8 cellular contexts compared by ENCODE assay signal in the genomic region with DNA sequence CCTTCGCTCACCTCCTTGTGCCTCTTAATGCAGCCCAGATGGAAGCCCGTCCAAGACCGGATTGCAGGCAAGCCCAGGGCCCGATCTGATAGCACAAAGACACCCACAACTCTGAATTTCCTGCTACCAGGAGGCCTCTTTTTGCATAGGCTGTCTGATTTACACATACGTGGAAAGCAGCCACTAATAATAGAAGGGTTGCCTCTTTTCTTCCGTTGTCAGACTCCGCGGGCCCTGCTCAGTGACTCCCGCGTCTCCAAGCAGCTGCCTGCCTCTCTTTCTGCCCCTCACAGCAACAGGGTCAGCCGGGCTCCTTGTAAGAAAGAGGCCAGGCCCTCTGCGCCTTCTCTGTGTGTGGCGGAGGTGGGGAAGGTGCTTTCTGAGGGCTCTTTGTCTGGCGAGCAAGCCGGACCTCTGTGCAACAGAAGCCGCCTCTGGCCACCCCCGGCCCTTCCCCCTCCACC. TPM values are rescaled to one million over a fixed set of nuclear protein-coding genes. Genes with fewer than 3 reads are reported as not detected.
DNase-seq lines count a peak whose midpoint lies in the region; ATAC-seq and TF ChIP-seq lines count a peak whose summit lies in the region.

No MANE protein-coding gene starts in this region.

- peaks cover 1% of the 10 kb centered on the region for H3K4me1 ChIP-seq in endodermal cell (ENCODE audit: control insufficient read depth, insufficient read depth, low read length)

- peaks cover 58% of the 10 kb centered on the region for H3K27me3 Mint-ChIP-seq in endodermal cell (ENCODE audit: insufficient read depth)

- H3K4me3 ChIP-seq in endodermal cell (ENCODE audit: low read length), result no peak overlapping the region

- H3K36me3 Mint-ChIP-seq in endodermal cell (ENCODE audit: low read depth), result no peaks in the 10 kb centered on the region

- peaks cover 14% of the 10 kb centered on the region for H3K27me3 ChIP-seq in endodermal cell (ENCODE audit: control insufficient read depth, insufficient read depth, low read length, poor library complexity, severe bottlenecking)

- no peak for TF ChIP-seq CTCF in endodermal cell (conservative IDR thresholded peaks at IDR 0.05)

- no peak overlapping the region for H3K9ac ChIP-seq in endodermal cell (ENCODE audit: extremely low read depth, low read length, poor library complexity, severe bottlenecking)

- 0 out of 2 replicates have a peak, but pooled peaks have one; percentile 31 for TF ChIP-seq POLR2A in Raji (IDR thresholded peaks at IDR 0.05; ENCODE audit: insufficient read depth, low read depth, low read length)

- WGBS in endodermal cell (ENCODE audit: insufficient coverage in 1 of 2, insufficient read length in 1 of 2), 2 experiments, result 58 to 70% methylated on average over 12 to 16 of the region's 17 CpGs

- peak overlapping the region; percentile 87 for H3K27ac ChIP-seq in endodermal cell (ENCODE audit: low read depth, low read length)

- DNase-seq in endodermal cell (peak; percentile 58), NCI-H524 (lab: John Stamatoyannopoulos, UW) (no peak), NCI-H2196 treated with DMSO at 0.1 percent for 48 hours (lab: John Stamatoyannopoulos, UW; ENCODE audit: unreplicated experiment) (no peak), posterior vena cava (ENCODE audit: low spot score) (no peak)
- DNase-seq in stimulated activated CD8-positive, alpha-beta memory T cell treated with anti-CD3 and anti-CD28 coated beads, Interleukin-4, amount 100 ng/mL, for 48 hours, result peak; percentile 68

- H3K4me3 Mint-ChIP-seq in endodermal cell, result no peak overlapping the region

- H3K27ac Mint-ChIP-seq in endodermal cell, result peak overlapping the region; percentile 52

- H3K9me3 ChIP-seq in endodermal cell (ENCODE audit: control insufficient read depth, low read length), result no peaks in the 10 kb centered on the region

- intact Hi-C loops in posterior vena cava (cut with DNase I), result loop anchor here in 1 of 2 donors (10.0 kb wide), 1 partner anchor 584 kb away; no protein-coding TSS in a partner anchor

- ATAC-seq in GM19023 (IDR thresholded peaks at IDR 0.05; ENCODE audit: unreplicated experiment) (peak; percentile 70), HG02884 (IDR thresholded peaks at IDR 0.05; ENCODE audit: unreplicated experiment) (peak; percentile 61)

- H3K36me3 ChIP-seq in endodermal cell (ENCODE audit: control insufficient read depth, insufficient read depth, low read length), result no peaks in the 10 kb centered on the region

- H3K9me3 Mint-ChIP-seq in endodermal cell, result no peaks in the 10 kb centered on the region

- peaks cover 39% of the 10 kb centered on the region for H3K4me1 Mint-ChIP-seq in endodermal cell

RNA-seq across cellular contexts. Expression of a gene that starts 26.7 kb away (rescaled TPM):
- under 1 TPM in 1 of 2 donors, not detected in 1; 0.20 TPM for total RNA-seq in endodermal cell
- 2.2 TPM for polyA plus RNA-seq in endodermal cell (2013, experiment 1 of 2)
- 2.0 TPM for polyA plus RNA-seq in endodermal cell (2013, experiment 2 of 2)
- 10 to 100 TPM; 25.3 to 29.7 TPM for total RNA-seq in posterior vena cava

Comparison
In these comparisons a context has a peak if more than half of its experiments do, and no peak if none do; other contexts are left out.
1. DNase-seq: peak in endodermal cell (single experiment) and stimulated activated CD8-positive, alpha-beta memory T cell treated with anti-CD3 and anti-CD28 coated beads, Interleukin-4, amount 100 ng/mL, for 48 hours (single experiment); none in NCI-H524 (0 of 2), NCI-H2196 treated with DMSO at 0.1 percent for 48 hours (single experiment) and posterior vena cava (single experiment).
2. RNA of a gene that starts 26.7 kb away (total RNA-seq): 25.3 to 29.7 TPM in posterior vena cava; 0.20 TPM in endodermal cell; every median in the first group is over 10 times any median in the second.